In the genomic region with DNA sequence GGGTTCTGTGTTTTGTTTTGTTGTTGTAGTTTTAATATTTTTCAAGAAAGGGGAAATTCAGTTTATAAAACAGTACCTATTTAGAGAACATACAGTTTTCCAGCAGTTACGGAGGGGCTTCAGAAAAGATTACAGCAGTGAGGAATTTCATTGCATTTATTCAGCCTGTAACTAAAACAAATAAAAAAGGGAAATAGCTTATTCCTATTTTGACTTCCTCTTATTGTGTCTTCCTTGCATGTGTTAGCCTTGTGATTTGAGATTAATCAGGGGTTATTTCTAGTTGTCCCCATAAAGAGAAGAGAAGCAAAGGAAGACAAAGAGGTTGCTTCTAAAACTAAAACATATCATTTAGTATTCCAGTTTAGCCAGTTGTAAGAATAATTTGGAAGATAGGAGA, we compare ENCODE assay signal across 1 cellular context.
TF ChIP-seq lines count a peak whose summit lies in the region.

No MANE protein-coding gene starts in this region.

TF ChIP-seq in WTC11, 78 proteins besides CTCF, POLR2A, EP300 and RAD21 (continued from another document):
- TF ChIP-seq AFF4 (CRISPR knock-in tag; IDR thresholded peaks at IDR 0.05; ENCODE audit: borderline replicate concordance): no peak
- no peak for TF ChIP-seq E2F5 (CRISPR knock-in tag; IDR thresholded peaks at IDR 0.05)
- TF ChIP-seq, protein P1, sequence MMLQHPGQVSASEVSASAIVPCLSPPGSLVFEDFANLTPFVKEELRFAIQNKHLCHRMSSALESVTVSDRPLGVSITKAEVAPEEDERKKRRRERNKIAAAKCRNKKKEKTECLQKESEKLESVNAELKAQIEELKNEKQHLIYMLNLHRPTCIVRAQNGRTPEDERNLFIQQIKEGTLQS (CRISPR knock-in tag; conservative IDR thresholded peaks at IDR 0.05): no peak
- TF ChIP-seq KAT7 (CRISPR knock-in tag; IDR thresholded peaks at IDR 0.05; ENCODE audit: borderline replicate concordance): no peak
- TF ChIP-seq ZNF232 (CRISPR knock-in tag; IDR thresholded peaks at IDR 0.05): no peak
